ENCODE assay signal across 30 cellular contexts in the genomic region with DNA sequence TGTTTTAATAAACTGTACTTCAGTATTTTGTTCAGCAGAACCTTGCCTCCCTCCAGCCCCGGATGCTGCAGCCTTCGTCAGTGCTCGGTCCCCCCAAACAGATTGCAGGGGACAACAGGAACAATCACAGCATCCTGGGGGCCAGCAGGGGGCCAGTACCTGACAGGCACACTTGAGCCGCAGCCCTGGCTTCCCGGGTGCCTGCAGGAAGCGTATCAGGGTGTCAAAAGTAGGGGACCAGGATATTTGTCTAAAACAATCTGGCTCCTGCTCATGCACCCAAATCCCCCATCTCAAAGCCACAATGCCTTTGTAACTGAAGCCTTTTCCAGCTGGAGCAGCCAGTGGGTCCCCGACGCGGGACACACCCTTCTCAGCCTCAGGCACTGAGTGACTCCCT.
"Had no signal": no experiment of that assay in that cellular context is flagged by ENCODE, and none has a peak within 500 bp of the region (broad histone marks: within the 10 kb centered on the region; RNA-seq: fewer than 3 reads in every experiment).

No MANE protein-coding gene starts in this region.

- ATAC-seq: activated CD4-positive, alpha-beta T cell treated with anti-CD3 and anti-CD28 coated beads for 36 hours; activated CD4-positive, CD25-positive, alpha-beta regulatory T cell treated with anti-CD3 and anti-CD28 coated beads, Interleukin-2, amount 50 U/mL, for 24 hours; activated CD8-positive, alpha-beta T cell treated with anti-CD3 and anti-CD28 coated beads, Interleukin-2, amount 10 ng/mL, durations not matched to agents 7 days and 5 days; activated naive CD4-positive, alpha-beta T cell treated with anti-CD3 and anti-CD28 coated beads, Interleukin-2, amount 50 U/mL, for 72 hours; body of pancreas; PC-3 had no signal

- H3K9me3 Mint-ChIP-seq: activated CD4-positive, alpha-beta T cell treated with anti-CD3 and anti-CD28 coated beads, Interleukin-2, amount 10 ng/mL, durations not matched to agents 7 days and 5 days; activated T-helper 1 cell treated with anti-CD3 and anti-CD28 coated beads, Interleukin-12 subunit alpha, Interleukin-12 subunit beta, Interleukin-2, Interleukin-4 antibody, amounts not matched to agents 30 ng/mL and 10 ng/mL and 1 ng/mL, durations not matched to agents 14 hours and 24 hours and 36 hours had no signal

- H3K27me3 ChIP-seq: adrenal gland, body of pancreas, Peyer's patch had no signal

- H3K27me3 Mint-ChIP-seq: activated CD4-positive, alpha-beta T cell treated with anti-CD3 and anti-CD28 coated beads, Interleukin-2, amount 10 ng/mL, durations not matched to agents 7 days and 5 days had no signal

- H3K4me3 ChIP-seq: adrenal gland, body of pancreas, breast epithelium, Peyer's patch had no signal

- H3K4me1 ChIP-seq: adrenal gland, body of pancreas, breast epithelium, Peyer's patch had no signal

- H3K4me1 Mint-ChIP-seq: activated CD4-positive, alpha-beta T cell treated with anti-CD3 and anti-CD28 coated beads for 36 hours; activated CD4-positive, alpha-beta T cell treated with anti-CD3 and anti-CD28 coated beads, Interleukin-2, amount 10 ng/mL, durations not matched to agents 7 days and 5 days had no signal

- DNase-seq: activated CD4-positive, alpha-beta T cell treated with anti-CD3 and anti-CD28 coated beads for 36 hours; activated CD4-positive, alpha-beta T cell treated with anti-CD3 and anti-CD28 coated beads, Interleukin-2, amount 10 ng/mL, durations not matched to agents 7 days and 5 days; activated CD4-positive, alpha-beta T cell treated with anti-CD3 and anti-CD28 coated beads, Interleukin-2, amount 50 U/mL, for 48 hours; activated CD8-positive, alpha-beta T cell treated with anti-CD3 and anti-CD28 coated beads, Interleukin-2, amount 10 ng/mL, durations not matched to agents 7 days and 5 days; activated gamma-delta T cell treated with Interleukin-2 at 50 U/mL for 16 hours; activated naive CD4-positive, alpha-beta T cell treated with anti-CD3 and anti-CD28 coated beads for 36 hours; activated T-cell treated with anti-CD3 and anti-CD28 coated beads, Interleukin-2, amount 50 U/mL, for 24 hours; adrenal gland; body of pancreas; Karpas-422; KBM-7; NCI-H1105; NCI-H1417 treated with DMSO at 0.1 percent for 48 hours; NCI-H187 treated with DMSO at 0.1 percent for 48 hours; NCI-H2081; NCI-H2171 treated with DMSO at 0.1 percent for 48 hours; NCI-H2227 treated with DMSO at 0.1 percent for 48 hours; NCI-H446; NCI-H524; NK-92 treated with Interleukin-12 subunit alpha and Interleukin-12 subunit beta, amount 100 ng/mL, for 24 hours; PC-3; Peyer's patch; Right ventricle myocardium superior; RPMI8226; T1000 had no signal

- H3K27ac ChIP-seq: adrenal gland, body of pancreas, Peyer's patch, SK-N-MC had no signal

- H3K4me3 Mint-ChIP-seq: activated CD4-positive, alpha-beta T cell treated with anti-CD3 and anti-CD28 coated beads for 36 hours; activated CD4-positive, alpha-beta T cell treated with anti-CD3 and anti-CD28 coated beads, Interleukin-2, amount 10 ng/mL, durations not matched to agents 7 days and 5 days; activated CD8-positive, alpha-beta T cell treated with anti-CD3 and anti-CD28 coated beads, Interleukin-2, amount 10 ng/mL, durations not matched to agents 7 days and 5 days; activated naive CD4-positive, alpha-beta T cell treated with anti-CD3 and anti-CD28 coated beads for 36 hours; activated T-cell treated with anti-CD3 and anti-CD28 coated beads, Interleukin-2, amount 50 U/mL, for 24 hours; activated T-helper 1 cell treated with anti-CD3 and anti-CD28 coated beads, Interleukin-12 subunit alpha, Interleukin-12 subunit beta, Interleukin-2, Interleukin-4 antibody, amounts not matched to agents 30 ng/mL and 10 ng/mL and 1 ng/mL, durations not matched to agents 14 hours and 24 hours and 36 hours had no signal

- H3K36me3 ChIP-seq: adrenal gland, breast epithelium, Peyer's patch had no signal

- H3K27ac Mint-ChIP-seq: activated CD4-positive, alpha-beta T cell treated with anti-CD3 and anti-CD28 coated beads for 36 hours; activated CD4-positive, alpha-beta T cell treated with anti-CD3 and anti-CD28 coated beads, Interleukin-2, amount 10 ng/mL, durations not matched to agents 7 days and 5 days; activated CD8-positive, alpha-beta T cell treated with anti-CD3 and anti-CD28 coated beads, Interleukin-2, amount 10 ng/mL, durations not matched to agents 7 days and 5 days; activated naive CD4-positive, alpha-beta T cell treated with anti-CD3 and anti-CD28 coated beads for 36 hours; activated naive CD4-positive, alpha-beta T cell treated with anti-CD3 and anti-CD28 coated beads, Interleukin-2, amount 50 U/mL, for 72 hours; activated T-cell treated with anti-CD3 and anti-CD28 coated beads, Interleukin-2, amount 50 U/mL, for 24 hours; activated T-helper 1 cell treated with anti-CD3 and anti-CD28 coated beads, Interleukin-12 subunit alpha, Interleukin-12 subunit beta, Interleukin-2, Interleukin-4 antibody, amounts not matched to agents 30 ng/mL and 10 ng/mL and 1 ng/mL, durations not matched to agents 14 hours and 24 hours and 36 hours had no signal

- H3K36me3 Mint-ChIP-seq: activated naive CD4-positive, alpha-beta T cell treated with anti-CD3 and anti-CD28 coated beads, Interleukin-2, amount 50 U/mL, for 72 hours had no signal
